Comparison of ENCODE assay signal across 19 cellular contexts in the genomic region with DNA sequence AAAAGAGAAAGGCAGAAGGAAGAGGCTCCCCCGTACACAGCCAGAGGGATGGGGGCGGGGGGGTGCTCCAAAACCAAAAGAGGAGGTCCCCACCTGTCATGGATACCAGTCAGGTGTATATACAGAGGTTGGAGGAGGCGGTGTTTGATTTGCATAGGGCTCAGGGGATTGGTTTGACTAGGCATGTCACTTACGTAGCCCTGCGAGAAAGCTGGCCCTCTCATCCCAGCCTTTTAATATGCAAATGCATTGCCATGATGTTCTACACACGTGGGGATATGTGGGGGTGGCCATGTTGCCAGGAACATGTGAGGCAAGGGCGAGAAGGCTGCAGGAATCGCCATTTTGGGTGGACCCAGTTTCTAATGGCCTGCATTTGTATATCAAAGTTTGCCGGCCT.
"Had no signal": no experiment of that assay in that cellular context is flagged by ENCODE, and none has a peak within 500 bp of the region (broad histone marks: within the 10 kb centered on the region; RNA-seq: fewer than 3 reads in every experiment).

No MANE protein-coding gene starts in this region.

- DNase-seq: activated CD4-positive, alpha-beta T cell treated with anti-CD3 and anti-CD28 coated beads for 1 hour; activated CD8-positive, alpha-beta memory T cell treated with anti-CD3 and anti-CD28 coated beads for 24 hours; activated CD8-positive, alpha-beta memory T cell treated with anti-CD3 and anti-CD28 coated beads, Interleukin-2, amount 50 U/mL, for 48 hours; activated effector memory CD4-positive, alpha-beta T cell treated with Interleukin-2 at 50 U/mL for 16 hours; activated naive CD4-positive, alpha-beta T cell treated with anti-CD3 and anti-CD28 coated beads, Interleukin-2, amount 10 ng/mL, durations not matched to agents 7 days and 5 days; activated naive CD8-positive, alpha-beta T cell treated with anti-CD3 and anti-CD28 coated beads, Interleukin-2, amount 50 U/mL, for 24 hours; activated T-cell treated with anti-CD3 and anti-CD28 coated beads, Interleukin-2, amount 50 U/mL, for 48 hours; anterior cingulate cortex; caudate nucleus; dorsolateral prefrontal cortex; foreskin melanocyte; glutamatergic neuron; hypothalamus; kidney; left lung; mammary epithelial cell; occipital lobe; posterior cingulate gyrus; stimulated activated naive CD4-positive, alpha-beta T cell had no signal

- H3K36me3 ChIP-seq: left lung had no signal

- H3K27me3 ChIP-seq: dorsolateral prefrontal cortex, left lung had no signal

- H3K4me1 ChIP-seq: left lung had no signal

- H3K27ac ChIP-seq: dorsolateral prefrontal cortex, left lung had no signal

- H3K4me3 ChIP-seq: dorsolateral prefrontal cortex, left lung had no signal
